32 cellular contexts compared by ENCODE assay signal in genomic region chr14:72782817-72783216, GRCh38.
"Had no signal": no experiment of that assay in that cellular context is flagged by ENCODE, and none has a peak within 500 bp of the region (broad histone marks: within the 10 kb centered on the region; RNA-seq: fewer than 3 reads in every experiment).

No MANE protein-coding gene starts in this region.

- H3K9me3 ChIP-seq: colonic mucosa, neutrophil, ovary, prostate gland, sigmoid colon, vagina had no signal

- ATAC-seq: effector memory CD8-positive, alpha-beta T cell; heart left ventricle; left lobe of liver; stimulated activated memory B cell treated with anti-CD40 and anti-IgM and Interleukin-4, amounts not matched to agents 10 μg/mL and 1 μg/mL and 100 μg/mL, for 72 hours; stimulated activated naive CD8-positive, alpha-beta T cell treated with anti-CD3 and anti-CD28 coated beads, Interleukin-15, amount 100 ng/mL, for 72 hours; T-helper 17 cell had no signal

- H3K4me3 ChIP-seq: cardiac muscle cell, colonic mucosa, dorsolateral prefrontal cortex, heart left ventricle, ovary, prostate gland, sigmoid colon, upper lobe of left lung, vagina had no signal

- DNase-seq: activated CD4-positive, alpha-beta memory T cell treated with anti-CD3 and anti-CD28 coated beads, Interleukin-2, amount 10 ng/mL, durations not matched to agents 7 days and 5 days; activated CD4-positive, CD25-positive, alpha-beta regulatory T cell treated with anti-CD3 and anti-CD28 coated beads, Interleukin-2, amount 50 U/mL, for 72 hours; activated naive CD4-positive, alpha-beta T cell treated with Interleukin-2 at 50 U/mL for 16 hours; activated T-cell treated with anti-CD3 and anti-CD28 coated beads, Interleukin-2, amount 50 U/mL, for 48 hours; aorta; cerebellar nuclear complex; dorsolateral prefrontal cortex; effector memory CD8-positive, alpha-beta T cell; erythroblast; heart left ventricle; mammary epithelial cell; nephron progenitor cell; retina; sigmoid colon; small intestine; stimulated activated CD4-positive, alpha-beta T cell treated with anti-CD3 and anti-CD28 coated beads, Interleukin-1b, Interleukin-23, amount 100 ng/mL, for 48 hours; stimulated activated CD4-positive, alpha-beta T cell treated with anti-CD3 and anti-CD28 coated beads, Interleukin-4, amount 100 ng/mL, for 4 hours; stimulated activated CD8-positive, alpha-beta memory T cell treated with anti-CD3 and anti-CD28 coated beads, Interleukin-4, amount 100 ng/mL, for 48 hours; stimulated activated naive CD8-positive, alpha-beta T cell treated with anti-CD3 and anti-CD28 coated beads, Interleukin-15, amount 100 ng/mL, for 72 hours; substantia nigra; T-helper 17 cell; T1000; upper lobe of left lung; WERI-Rb-1 had no signal

- H3K27ac ChIP-seq: colonic mucosa, neutrophil, ovary, prostate gland, sigmoid colon, upper lobe of left lung, vagina, WERI-Rb-1 had no signal

- H3K27me3 ChIP-seq: cardiac muscle cell, colonic mucosa, dorsolateral prefrontal cortex, heart left ventricle, neutrophil, ovary, sigmoid colon, upper lobe of left lung, vagina had no signal

- H3K36me3 ChIP-seq: cardiac muscle cell, colonic mucosa, heart left ventricle, neutrophil, ovary, prostate gland, sigmoid colon, upper lobe of left lung, vagina, WERI-Rb-1 had no signal

- H3K4me1 ChIP-seq: colonic mucosa, prostate gland, sigmoid colon, upper lobe of left lung, vagina had no signal
